1 cellular context compared by ENCODE assay signal in the genomic region with DNA sequence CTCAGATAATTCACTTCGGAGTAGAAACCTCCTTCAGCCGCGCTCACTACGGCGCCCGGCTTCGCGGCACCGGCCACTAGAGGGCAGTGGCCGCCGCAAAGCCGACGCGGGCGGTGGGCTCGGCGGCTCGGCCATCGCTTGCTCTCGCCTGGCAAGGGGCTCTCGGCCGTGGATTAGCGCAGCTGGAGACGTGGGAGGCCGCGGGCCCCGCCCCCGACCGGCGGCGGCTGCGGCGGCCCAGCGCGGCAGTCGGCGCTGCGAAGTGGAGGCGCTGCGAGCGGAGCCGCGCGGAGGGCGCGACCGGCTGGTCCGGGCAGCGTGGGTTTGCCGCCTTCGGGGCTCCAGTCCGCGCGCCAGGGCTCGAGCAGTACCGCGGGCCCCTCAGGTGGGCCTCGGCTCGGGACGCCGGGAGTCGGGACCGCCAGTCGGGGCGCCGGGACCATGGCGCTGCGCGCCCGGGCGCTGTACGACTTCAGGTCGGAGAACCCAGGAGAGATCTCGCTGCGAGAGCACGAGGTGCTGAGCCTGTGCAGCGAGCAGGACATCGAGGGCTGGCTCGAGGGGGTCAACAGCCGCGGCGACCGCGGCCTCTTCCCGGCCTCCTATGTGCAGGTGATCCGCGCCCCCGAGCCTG.
A peak's percentile ranks its signal among the peaks of the same experiment; 100 is the strongest.
TF ChIP-seq lines count a peak whose summit lies in the region.

A gene with protein sequence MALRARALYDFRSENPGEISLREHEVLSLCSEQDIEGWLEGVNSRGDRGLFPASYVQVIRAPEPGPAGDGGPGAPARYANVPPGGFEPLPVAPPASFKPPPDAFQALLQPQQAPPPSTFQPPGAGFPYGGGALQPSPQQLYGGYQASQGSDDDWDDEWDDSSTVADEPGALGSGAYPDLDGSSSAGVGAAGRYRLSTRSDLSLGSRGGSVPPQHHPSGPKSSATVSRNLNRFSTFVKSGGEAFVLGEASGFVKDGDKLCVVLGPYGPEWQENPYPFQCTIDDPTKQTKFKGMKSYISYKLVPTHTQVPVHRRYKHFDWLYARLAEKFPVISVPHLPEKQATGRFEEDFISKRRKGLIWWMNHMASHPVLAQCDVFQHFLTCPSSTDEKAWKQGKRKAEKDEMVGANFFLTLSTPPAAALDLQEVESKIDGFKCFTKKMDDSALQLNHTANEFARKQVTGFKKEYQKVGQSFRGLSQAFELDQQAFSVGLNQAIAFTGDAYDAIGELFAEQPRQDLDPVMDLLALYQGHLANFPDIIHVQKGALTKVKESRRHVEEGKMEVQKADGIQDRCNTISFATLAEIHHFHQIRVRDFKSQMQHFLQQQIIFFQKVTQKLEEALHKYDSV (plus strand): TSS at position 248 of the 634 bp plus-strand sequence. CDS start 194 bp downstream, at position 442.

TF ChIP-seq in K562, 482 proteins besides CTCF, POLR2A, EP300 and RAD21 (continued from another document and continues in another):
- TF ChIP-seq, protein P1, sequence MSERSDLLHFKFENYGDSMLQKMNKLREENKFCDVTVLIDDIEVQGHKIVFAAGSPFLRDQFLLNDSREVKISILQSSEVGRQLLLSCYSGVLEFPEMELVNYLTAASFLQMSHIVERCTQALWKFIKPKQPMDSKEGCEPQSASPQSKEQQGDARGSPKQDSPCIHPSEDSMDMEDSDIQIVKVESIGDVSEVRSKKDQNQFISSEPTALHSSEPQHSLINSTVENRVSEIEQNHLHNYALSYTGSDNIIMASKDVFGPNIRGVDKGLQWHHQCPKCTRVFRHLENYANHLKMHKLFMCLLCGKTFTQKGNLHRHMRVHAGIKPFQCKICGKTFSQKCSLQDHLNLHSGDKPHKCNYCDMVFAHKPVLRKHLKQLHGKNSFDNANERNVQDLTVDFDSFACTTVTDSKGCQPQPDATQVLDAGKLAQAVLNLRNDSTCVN (CRISPR knock-in tag; IDR thresholded peaks at IDR 0.05) = no peak
- TF ChIP-seq, protein P2, sequence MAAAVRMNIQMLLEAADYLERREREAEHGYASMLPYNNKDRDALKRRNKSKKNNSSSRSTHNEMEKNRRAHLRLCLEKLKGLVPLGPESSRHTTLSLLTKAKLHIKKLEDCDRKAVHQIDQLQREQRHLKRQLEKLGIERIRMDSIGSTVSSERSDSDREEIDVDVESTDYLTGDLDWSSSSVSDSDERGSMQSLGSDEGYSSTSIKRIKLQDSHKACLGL (CRISPR knock-in tag; IDR thresholded peaks at IDR 0.05; ENCODE audit: borderline replicate concordance, poor library complexity, severe bottlenecking) = no peak
- TF ChIP-seq TCF7 (IDR thresholded peaks at IDR 0.05; ENCODE audit: borderline replicate concordance) (no peak), DIDO1 (tag; IDR thresholded peaks at IDR 0.05; ENCODE audit: low read depth) (no peak), PYGO2 (tag; IDR thresholded peaks at IDR 0.05) (no peak), ZNF79 (CRISPR knock-in tag; IDR thresholded peaks at IDR 0.05; ENCODE audit: low read depth) (no peak), ETV6 (IDR thresholded peaks at IDR 0.05; ENCODE audit: borderline replicate concordance in 1 of 2, low read depth in 2 of 2, low read length in 1 of 2) (no peak), ETV6 (CRISPR knock-in tag; IDR thresholded peaks at IDR 0.05; ENCODE audit: borderline replicate concordance) (no peak), DNMT1 (IDR thresholded peaks at IDR 0.05) (no peak), CBX5 (IDR thresholded peaks at IDR 0.05; ENCODE audit: borderline replicate concordance, low read depth) (no peak), GATA2 (CRISPR knock-in tag; IDR thresholded peaks at IDR 0.05) (no peak), ZFP36 (IDR thresholded peaks at IDR 0.05; ENCODE audit: low read depth, low read length, partially characterized antibody) (peak; percentile 7), WHSC1 (IDR thresholded peaks at IDR 0.05; ENCODE audit: low read length) (no peak), CHD4 (IDR thresholded peaks at IDR 0.05; ENCODE audit: insufficient read depth, insufficient replicate concordance, low read depth, low read length, poor library complexity, severe bottlenecking) (no peak), CEBPG (CRISPR knock-in tag; IDR thresholded peaks at IDR 0.05) (no peak), CEBPG (tag; conservative IDR thresholded peaks at IDR 0.05 in 1 of 2, IDR thresholded peaks at IDR 0.05 in 1 of 2) (no peak), HDAC1 (IDR thresholded peaks at IDR 0.05) (no peak), TCF7L2 (IDR thresholded peaks at IDR 0.05; ENCODE audit: low read depth, low read length) (no peak), ZNF764 (CRISPR knock-in tag; IDR thresholded peaks at IDR 0.05; ENCODE audit: low read depth) (no peak), RHOXF2B (CRISPR knock-in tag; conservative IDR thresholded peaks at IDR 0.05) (no peak), MTA3 (IDR thresholded peaks at IDR 0.05; ENCODE audit: borderline replicate concordance) (no peak), ZNF217 (CRISPR knock-in tag; IDR thresholded peaks at IDR 0.05) (no peak), TSC22D4 (tag; IDR thresholded peaks at IDR 0.05) (no peak), BDP1 (IDR thresholded peaks at IDR 0.05; ENCODE audit: insufficient read depth, insufficient read length) (no peak), ZBTB49 (CRISPR knock-in tag; IDR thresholded peaks at IDR 0.05; ENCODE audit: borderline replicate concordance) (no peak), ZZZ3 (IDR thresholded peaks at IDR 0.05) (no peak), ELF2 (CRISPR knock-in tag; IDR thresholded peaks at IDR 0.05) (no peak), SREBF1 (IDR thresholded peaks at IDR 0.05; ENCODE audit: borderline replicate concordance, low read depth, low read length) (no peak), HIVEP1 (CRISPR knock-in tag; IDR thresholded peaks at IDR 0.05) (0 out of 2 replicates have a peak, but pooled peaks have one; percentile 42), HEY1 (CRISPR knock-in tag; IDR thresholded peaks at IDR 0.05; ENCODE audit: borderline replicate concordance) (no peak), ZBTB2 (IDR thresholded peaks at IDR 0.05) (no peak), PTBP1 (IDR thresholded peaks at IDR 0.05; ENCODE audit: low read depth, low read length) (no peak), NR1H2 (CRISPR knock-in tag; IDR thresholded peaks at IDR 0.05) (no peak), IRF2 (CRISPR knock-in tag; IDR thresholded peaks at IDR 0.05) (no peak), FOXK2 (conservative IDR thresholded peaks at IDR 0.05 in 1 of 2, IDR thresholded peaks at IDR 0.05 in 1 of 2; ENCODE audit: low read depth in 2 of 2) (no peak), ZNF785 (CRISPR knock-in tag; IDR thresholded peaks at IDR 0.05) (no peak), POLR2G (IDR thresholded peaks at IDR 0.05; ENCODE audit: low read depth, low read length) (peak; percentile 81), ZNF354B (CRISPR knock-in tag; IDR thresholded peaks at IDR 0.05) (no peak), ERF (CRISPR knock-in tag; IDR thresholded peaks at IDR 0.05) (peak; percentile 84; the same call in 1 of the 2 replicates), TEAD2 (tag; IDR thresholded peaks at IDR 0.05) (no peak), TARDBP (IDR thresholded peaks at IDR 0.05) (peak; percentile 64; the same call in 1 of the 2 replicates), ZNF175 (CRISPR knock-in tag; IDR thresholded peaks at IDR 0.05; ENCODE audit: low read depth) (no peak), ZNF696 (CRISPR knock-in tag; conservative IDR thresholded peaks at IDR 0.05) (no peak), PTTG1 (tag; IDR thresholded peaks at IDR 0.05; ENCODE audit: low read depth) (no peak), SIN3A (IDR thresholded peaks at IDR 0.05; ENCODE audit: borderline replicate concordance in 2 of 2, control insufficient read depth in 1 of 2, low read depth in 2 of 2, low read length in 2 of 2) (peak; percentile 90 to 91; a peak in 2 of 4 replicates), NR2F6 (CRISPR knock-in tag; IDR thresholded peaks at IDR 0.05) (no peak), FOXO4 (CRISPR knock-in tag; IDR thresholded peaks at IDR 0.05) (no peak), ZNF76 (CRISPR knock-in tag; IDR thresholded peaks at IDR 0.05; ENCODE audit: borderline replicate concordance) (no peak), PHF8 (IDR thresholded peaks at IDR 0.05; ENCODE audit: borderline replicate concordance, low read length) (peak; percentile 80; the same call in 1 of the 2 replicates), POLR2H (tag; IDR thresholded peaks at IDR 0.05; ENCODE audit: low read depth) (no peak), CBX2 (IDR thresholded peaks at IDR 0.05; ENCODE audit: insufficient read depth, low read length, poor library complexity, severe bottlenecking) (no peak), KLF1 (tag; IDR thresholded peaks at IDR 0.05) (0 out of 2 replicates have a peak, but pooled peaks have one; percentile 47), SMARCC2 (IDR thresholded peaks at IDR 0.05; ENCODE audit: low read depth) (no peak), TCFL5 (CRISPR knock-in tag; conservative IDR thresholded peaks at IDR 0.05) (no peak), ZNF121 (CRISPR knock-in tag; conservative IDR thresholded peaks at IDR 0.05) (no peak), ZNF695 (CRISPR knock-in tag; IDR thresholded peaks at IDR 0.05) (no peak), NCOA2 (IDR thresholded peaks at IDR 0.05; ENCODE audit: partially characterized antibody in 2 of 2) (no peak), HNRNPH1 (optimal IDR thresholded peaks at IDR 0.05; ENCODE audit: low read depth, low read length) (no peak), YBX1 (IDR thresholded peaks at IDR 0.05) (no peak), ZFP30 (CRISPR knock-in tag; IDR thresholded peaks at IDR 0.05; ENCODE audit: borderline replicate concordance) (no peak)
- TF ChIP-seq, protein P3, sequence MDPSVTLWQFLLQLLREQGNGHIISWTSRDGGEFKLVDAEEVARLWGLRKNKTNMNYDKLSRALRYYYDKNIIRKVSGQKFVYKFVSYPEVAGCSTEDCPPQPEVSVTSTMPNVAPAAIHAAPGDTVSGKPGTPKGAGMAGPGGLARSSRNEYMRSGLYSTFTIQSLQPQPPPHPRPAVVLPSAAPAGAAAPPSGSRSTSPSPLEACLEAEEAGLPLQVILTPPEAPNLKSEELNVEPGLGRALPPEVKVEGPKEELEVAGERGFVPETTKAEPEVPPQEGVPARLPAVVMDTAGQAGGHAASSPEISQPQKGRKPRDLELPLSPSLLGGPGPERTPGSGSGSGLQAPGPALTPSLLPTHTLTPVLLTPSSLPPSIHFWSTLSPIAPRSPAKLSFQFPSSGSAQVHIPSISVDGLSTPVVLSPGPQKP (CRISPR knock-in tag; IDR thresholded peaks at IDR 0.05) = no peak
- TF ChIP-seq, protein P4, sequence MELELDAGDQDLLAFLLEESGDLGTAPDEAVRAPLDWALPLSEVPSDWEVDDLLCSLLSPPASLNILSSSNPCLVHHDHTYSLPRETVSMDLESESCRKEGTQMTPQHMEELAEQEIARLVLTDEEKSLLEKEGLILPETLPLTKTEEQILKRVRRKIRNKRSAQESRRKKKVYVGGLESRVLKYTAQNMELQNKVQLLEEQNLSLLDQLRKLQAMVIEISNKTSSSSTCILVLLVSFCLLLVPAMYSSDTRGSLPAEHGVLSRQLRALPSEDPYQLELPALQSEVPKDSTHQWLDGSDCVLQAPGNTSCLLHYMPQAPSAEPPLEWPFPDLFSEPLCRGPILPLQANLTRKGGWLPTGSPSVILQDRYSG (tag; conservative IDR thresholded peaks at IDR 0.05; ENCODE audit: low read depth) = no peak
